ENCODE assay signal across 16 cellular contexts in genomic region chr7:109101332-109101731, GRCh38.
DNase-seq lines count a peak whose midpoint lies in the region; ATAC-seq and TF ChIP-seq lines count a peak whose summit lies in the region.
"Had no signal": no experiment of that assay in that cellular context is flagged by ENCODE, and none has a peak within 500 bp of the region (broad histone marks: within the 10 kb centered on the region; RNA-seq: fewer than 3 reads in every experiment).

No MANE protein-coding gene starts in this region.

- no peaks in the 10 kb centered on the region for H3K9me3 Mint-ChIP-seq in WTC11
- no peaks in the 10 kb centered on the region for H3K9me3 Mint-ChIP-seq in neural progenitor cell

- BruUV-seq in A673 (replicated peaks; lab: Mats Ljungman, UMichigan) = no TSS peak

- no peaks in the 10 kb centered on the region for H3K79me2 ChIP-seq in neural progenitor cell (ENCODE audit: low read depth)

- ATAC-seq in WTC11 = peak; percentile 73
- ATAC-seq in GM21390 (IDR thresholded peaks at IDR 0.05; ENCODE audit: unreplicated experiment) = no peak
- no peak for ATAC-seq in HG02798 (IDR thresholded peaks at IDR 0.05; ENCODE audit: poor library complexity, unreplicated experiment)
- ATAC-seq: GM12878 had no signal

- H3K27ac ChIP-seq in A673 (ENCODE audit: low read depth, low read length, poor library complexity, severe bottlenecking) (no peak overlapping the region), neural progenitor cell (no peak overlapping the region)
- H3K27ac ChIP-seq: BLaER1 treated with 17β-estradiol and CSF1 and Interleukin-3, amounts not matched to agents 10 nM and 100 nM; GM23248; HL-60 had no signal

- H4K20me1 ChIP-seq in neural progenitor cell (ENCODE audit: low read depth) = no peaks in the 10 kb centered on the region
- H4K20me1 ChIP-seq: BLaER1 treated with 17β-estradiol and CSF1 and Interleukin-3, amounts not matched to agents 10 nM and 100 nM had no signal

- H3K36me3 Mint-ChIP-seq in WTC11 (no peaks in the 10 kb centered on the region), neural progenitor cell (no peaks in the 10 kb centered on the region)
- H3K36me3 Mint-ChIP-seq: CD4-positive, CD25-positive, alpha-beta regulatory T cell had no signal

- TF ChIP-seq CTCF in A673 (conservative IDR thresholded peaks at IDR 0.05; ENCODE audit: low read depth, low read length) (no peak), WTC11 (IDR thresholded peaks at IDR 0.05) (no peak), neural progenitor cell (IDR thresholded peaks at IDR 0.05) (peak; percentile 16)

- H3K4me3 Mint-ChIP-seq in WTC11 (no peak overlapping the region), neural progenitor cell (no peak overlapping the region)
- H3K4me3 Mint-ChIP-seq: CD4-positive, CD25-positive, alpha-beta regulatory T cell had no signal

- CTCF ChIA-PET in A673 (lab: Charles Lee) = no interaction called here
- CTCF ChIA-PET in WTC11 (lab: Charles Lee) = no interaction called here

- no peaks in the 10 kb centered on the region for H3K4me1 Mint-ChIP-seq in WTC11
- peaks cover 5% of the 10 kb centered on the region for H3K4me1 Mint-ChIP-seq in neural progenitor cell
- H3K4me1 Mint-ChIP-seq: CD4-positive, CD25-positive, alpha-beta regulatory T cell had no signal

- H3K4me3 ChIP-seq in A673 (ENCODE audit: low read depth, low read length, poor library complexity, severe bottlenecking) = no peak overlapping the region
- no peak overlapping the region for H3K4me3 ChIP-seq in neural progenitor cell
- H3K4me3 ChIP-seq: BLaER1 treated with 17β-estradiol and CSF1 and Interleukin-3, amounts not matched to agents 10 nM and 100 nM; GM12878; GM23248; HAP-1 had no signal

- DNase-seq in A673 (ENCODE audit: low spot score) (peak; percentile 6), NCI-H524 (lab: John Stamatoyannopoulos, UW) (peak; percentile 86 to 96), WTC11 (ENCODE audit: low spot score) (no peak), neural progenitor cell (ENCODE audit: low spot score) (peak; percentile 60), superior temporal gyrus (ENCODE audit: extremely low spot score) (no peak)
- DNase-seq: 8988T; ACHN; CD4-positive, CD25-positive, alpha-beta regulatory T cell; DMS79; GM23248 had no signal

- no peaks in the 10 kb centered on the region for H3K27me3 ChIP-seq in A673 (replicated peaks; ENCODE audit: insufficient read depth, low read depth, low read length, poor library complexity)
- no peaks in the 10 kb centered on the region for H3K27me3 ChIP-seq in neural progenitor cell
- H3K27me3 ChIP-seq: BLaER1 treated with 17β-estradiol and CSF1 and Interleukin-3, amounts not matched to agents 10 nM and 100 nM had no signal

- POLR2A ChIA-PET in A673 (lab: Charles Lee; ENCODE audit: low non-redundant PET) = interaction anchor here (0.6 kb wide), 1 partner anchor 45 kb away, joined by 3 read pairs; no protein-coding TSS in a partner anchor
- POLR2A ChIA-PET in WTC11 (lab: Charles Lee) = no interaction called here

- H2AFZ ChIP-seq in neural progenitor cell (replicated peaks) = no peak overlapping the region
- H2AFZ ChIP-seq: GM23248 had no signal

- H3F3A ChIP-seq in neural progenitor cell (ENCODE audit: low read depth) = no peaks in the 10 kb centered on the region

- H3K9me3 ChIP-seq in A673 (ENCODE audit: low read depth, low read length, poor library complexity, severe bottlenecking) = no peaks in the 10 kb centered on the region
- H3K9me3 ChIP-seq in neural progenitor cell (ENCODE audit: low read depth) = no peaks in the 10 kb centered on the region
- H3K9me3 ChIP-seq: BLaER1 treated with 17β-estradiol and CSF1 and Interleukin-3, amounts not matched to agents 10 nM and 100 nM; HAP-1 had no signal

- H3K27ac Mint-ChIP-seq in WTC11 (no peak overlapping the region), neural progenitor cell (no peak overlapping the region)
- H3K27ac Mint-ChIP-seq: CD4-positive, CD25-positive, alpha-beta regulatory T cell had no signal

- intact Hi-C loops in A673 (cut with micrococcal nuclease; ENCODE audit: unreplicated experiment) = no loop called here

- H3K4me1 ChIP-seq in A673 (ENCODE audit: insufficient read depth, low read length, poor library complexity, severe bottlenecking) (no peaks in the 10 kb centered on the region), neural progenitor cell (peaks cover 7% of the 10 kb centered on the region)
- H3K4me1 ChIP-seq: HAP-1 had no signal

- no peak overlapping the region for H3K4me2 ChIP-seq in neural progenitor cell
- H3K4me2 ChIP-seq: BLaER1 treated with 17β-estradiol and CSF1 and Interleukin-3, amounts not matched to agents 10 nM and 100 nM had no signal

- no peaks in the 10 kb centered on the region for H3K36me3 ChIP-seq in A673 (ENCODE audit: insufficient read depth, low read length, poor library complexity, severe bottlenecking)
- no peaks in the 10 kb centered on the region for H3K36me3 ChIP-seq in neural progenitor cell
- H3K36me3 ChIP-seq: BLaER1 treated with 17β-estradiol and CSF1 and Interleukin-3, amounts not matched to agents 10 nM and 100 nM; HAP-1 had no signal

- H3K27me3 Mint-ChIP-seq in WTC11 (ENCODE audit: low read depth) (no peaks in the 10 kb centered on the region), neural progenitor cell (ENCODE audit: insufficient read depth, low read depth) (no peaks in the 10 kb centered on the region)
- H3K27me3 Mint-ChIP-seq: CD4-positive, CD25-positive, alpha-beta regulatory T cell had no signal

- H3K9ac ChIP-seq in neural progenitor cell = no peak overlapping the region
- H3K9ac ChIP-seq: BLaER1 treated with 17β-estradiol and CSF1 and Interleukin-3, amounts not matched to agents 10 nM and 100 nM; GM23248 had no signal

TF ChIP-seq in WTC11, 78 proteins besides CTCF, POLR2A, EP300 and RAD21:
- TF ChIP-seq ERG (CRISPR knock-in tag; IDR thresholded peaks at IDR 0.05) (no peak), ZNF263 (CRISPR knock-in tag; IDR thresholded peaks at IDR 0.05; ENCODE audit: low read depth) (no peak), IRF2 (CRISPR knock-in tag; IDR thresholded peaks at IDR 0.05; ENCODE audit: borderline replicate concordance, low read depth) (no peak), FOXK1 (CRISPR knock-in tag; IDR thresholded peaks at IDR 0.05) (no peak), RORB (CRISPR knock-in tag; IDR thresholded peaks at IDR 0.05) (no peak), NR1H2 (CRISPR knock-in tag; IDR thresholded peaks at IDR 0.05) (no peak), ZBTB43 (CRISPR knock-in tag; IDR thresholded peaks at IDR 0.05) (no peak), ZNF138 (CRISPR knock-in tag; conservative IDR thresholded peaks at IDR 0.05) (no peak), MYBL2 (CRISPR knock-in tag; IDR thresholded peaks at IDR 0.05) (no peak), ZBTB21 (CRISPR knock-in tag; IDR thresholded peaks at IDR 0.05; ENCODE audit: borderline replicate concordance) (no peak)
- TF ChIP-seq, protein P1, sequence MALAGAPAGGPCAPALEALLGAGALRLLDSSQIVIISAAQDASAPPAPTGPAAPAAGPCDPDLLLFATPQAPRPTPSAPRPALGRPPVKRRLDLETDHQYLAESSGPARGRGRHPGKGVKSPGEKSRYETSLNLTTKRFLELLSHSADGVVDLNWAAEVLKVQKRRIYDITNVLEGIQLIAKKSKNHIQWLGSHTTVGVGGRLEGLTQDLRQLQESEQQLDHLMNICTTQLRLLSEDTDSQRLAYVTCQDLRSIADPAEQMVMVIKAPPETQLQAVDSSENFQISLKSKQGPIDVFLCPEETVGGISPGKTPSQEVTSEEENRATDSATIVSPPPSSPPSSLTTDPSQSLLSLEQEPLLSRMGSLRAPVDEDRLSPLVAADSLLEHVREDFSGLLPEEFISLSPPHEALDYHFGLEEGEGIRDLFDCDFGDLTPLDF (CRISPR knock-in tag; IDR thresholded peaks at IDR 0.05) = no peak

Comparison
In these comparisons a context has a peak if more than half of its experiments do, and no peak if none do; other contexts are left out.
1. DNase-seq: peak in A673 (single experiment), NCI-H524 (2 of 2) and neural progenitor cell (single experiment); none in WTC11 (single experiment) and superior temporal gyrus (single experiment).